ENCODE assay signal across 8 cellular contexts in the genomic region with DNA sequence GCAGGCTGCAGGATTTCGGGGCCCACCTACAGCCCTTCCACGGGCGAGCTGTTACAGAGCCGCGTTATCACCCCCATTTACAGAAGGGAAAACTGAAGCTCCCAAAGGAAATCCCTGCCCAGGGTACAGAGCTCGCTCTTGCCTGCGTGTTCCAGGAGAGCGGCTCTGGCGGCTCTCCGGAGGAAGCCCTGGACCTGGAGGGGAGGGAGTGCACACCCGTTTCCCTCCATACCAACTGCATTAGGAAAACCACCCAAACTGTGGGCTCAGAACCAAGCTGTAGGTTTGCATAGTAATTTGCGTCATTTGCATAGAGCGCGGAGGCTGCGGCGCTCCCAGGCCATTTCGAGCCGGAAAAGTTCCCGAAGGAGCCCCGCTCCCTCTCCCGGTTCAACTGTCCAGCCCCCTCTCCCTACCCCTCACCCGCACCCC.
A peak's percentile ranks its signal among the peaks of the same experiment; 100 is the strongest.
DNase-seq lines count a peak whose midpoint lies in the region; ATAC-seq and TF ChIP-seq lines count a peak whose summit lies in the region.

No MANE protein-coding gene starts in this region.

- POLR2A ChIA-PET in RWPE1 (lab: Yijun Ruan, JAX; ENCODE audit: low non-redundant PET), result interaction anchor here (0.6 to 0.8 kb wide), 4 partner anchors 26 to 397 kb away, joined by 3 to 4 read pairs (median 3); no protein-coding TSS in a partner anchor

- H3K27me3 ChIP-seq in effector memory CD4-positive, alpha-beta T cell (replicated peaks; ENCODE audit: control insufficient read depth, insufficient read depth, low read length, poor library complexity, severe bottlenecking), result no peaks in the 10 kb centered on the region
- H3K27me3 ChIP-seq in mucosa of stomach (ENCODE audit: control insufficient read depth, insufficient read depth, low read length), result no peaks in the 10 kb centered on the region

- peak overlapping the region; percentile 85 for H3K27ac ChIP-seq in RWPE1
- peak overlapping the region; percentile 71 for H3K27ac ChIP-seq in effector memory CD4-positive, alpha-beta T cell (ENCODE audit: insufficient read depth, low read length, poor library complexity, severe bottlenecking)

- no peaks in the 10 kb centered on the region for H3K36me3 ChIP-seq in effector memory CD4-positive, alpha-beta T cell (ENCODE audit: control insufficient read depth, insufficient read depth, low read length)
- no peaks in the 10 kb centered on the region for H3K36me3 ChIP-seq in mucosa of stomach (ENCODE audit: control insufficient read depth, insufficient read depth, low read length)

- H3K9me3 Mint-ChIP-seq in activated naive CD4-positive, alpha-beta T cell treated with anti-CD3 and anti-CD28 coated beads, Interleukin-2, amount 10 ng/mL, durations not matched to agents 7 days and 5 days, result no peaks in the 10 kb centered on the region

- peaks cover 13% of the 10 kb centered on the region for H3K4me1 Mint-ChIP-seq in activated naive CD4-positive, alpha-beta T cell treated with anti-CD3 and anti-CD28 coated beads, Interleukin-2, amount 10 ng/mL, durations not matched to agents 7 days and 5 days

- H3K9ac ChIP-seq in mucosa of stomach (ENCODE audit: low read length), result peak overlapping the region; percentile 80

- peaks cover 4% of the 10 kb centered on the region for H3K4me1 ChIP-seq in effector memory CD4-positive, alpha-beta T cell (ENCODE audit: control insufficient read depth, insufficient read depth, low read length, poor library complexity, severe bottlenecking)
- peaks cover 19% of the 10 kb centered on the region for H3K4me1 ChIP-seq in mucosa of stomach (ENCODE audit: control insufficient read depth, insufficient read depth, low read length)

- H3K36me3 Mint-ChIP-seq in activated naive CD4-positive, alpha-beta T cell treated with anti-CD3 and anti-CD28 coated beads, Interleukin-2, amount 10 ng/mL, durations not matched to agents 7 days and 5 days, result no peaks in the 10 kb centered on the region

- ATAC-seq in HG03064 (IDR thresholded peaks at IDR 0.05; ENCODE audit: low read depth, unreplicated experiment), result peak; percentile 17

- peaks cover 52% of the 10 kb centered on the region for H3K27me3 Mint-ChIP-seq in activated naive CD4-positive, alpha-beta T cell treated with anti-CD3 and anti-CD28 coated beads, Interleukin-2, amount 10 ng/mL, durations not matched to agents 7 days and 5 days

- TF ChIP-seq CTCF in RWPE1 (conservative IDR thresholded peaks at IDR 0.05; ENCODE audit: low read depth), result no peak

- no peaks in the 10 kb centered on the region for H3K9me3 ChIP-seq in effector memory CD4-positive, alpha-beta T cell (ENCODE audit: control insufficient read depth, low read length)
- H3K9me3 ChIP-seq in mucosa of stomach (ENCODE audit: control insufficient read depth, low read length), result no peaks in the 10 kb centered on the region

- peak overlapping the region; percentile 57 for H3K4me3 ChIP-seq in effector memory CD4-positive, alpha-beta T cell (ENCODE audit: insufficient read depth, low read depth, low read length, poor library complexity, severe bottlenecking)
- H3K4me3 ChIP-seq in mucosa of stomach (ENCODE audit: low read length), result peak overlapping the region; percentile 59

- CTCF ChIA-PET in activated naive CD4-positive, alpha-beta T cell treated with anti-CD3 and anti-CD28 coated beads, Interleukin-2, amount 10 ng/mL, durations not matched to agents 7 days and 5 days (lab: Charles Lee), result interaction anchor here (0.5 to 4.6 kb wide), 37 partner anchors 9 to 274 kb away, joined by 3 to 48 read pairs (median 4); a partner anchor contains a TSS
- CTCF ChIA-PET in RWPE1 (lab: Yijun Ruan, JAX), result interaction anchor here (0.6 to 2.4 kb wide), 17 partner anchors 9 to 797 kb away, joined by 3 to 24 read pairs (median 5); a partner anchor contains a TSS

- peak overlapping the region; percentile 75 for H3K27ac Mint-ChIP-seq in activated naive CD4-positive, alpha-beta T cell treated with anti-CD3 and anti-CD28 coated beads, Interleukin-2, amount 10 ng/mL, durations not matched to agents 7 days and 5 days

- no peak for DNase-seq in activated naive CD4-positive, alpha-beta T cell treated with anti-CD3 and anti-CD28 coated beads, Interleukin-2, amount 10 ng/mL, durations not matched to agents 7 days and 5 days
- DNase-seq in activated naive CD4-positive, alpha-beta T cell treated with anti-CD3 and anti-CD28 coated beads, Interleukin-2, amount 50 U/mL, for 16 hours, result no peak
- DNase-seq in RWPE1 (ENCODE audit: low spot score), result peak; percentile 51
- no peak for DNase-seq in effector memory CD4-positive, alpha-beta T cell
- no peak for DNase-seq in NCI-H2107 treated with DMSO at 0.1 percent for 48 hours (lab: John Stamatoyannopoulos, UW; ENCODE audit: unreplicated experiment)
- no peak for DNase-seq in stimulated activated CD4-positive, alpha-beta T cell treated with anti-CD3 and anti-CD28 coated beads, Interleukin-12 subunit alpha, Interleukin-12 subunit beta, amount 100 ng/mL, for 4 hours

- peak overlapping the region; percentile 83 for H3K4me3 Mint-ChIP-seq in activated naive CD4-positive, alpha-beta T cell treated with anti-CD3 and anti-CD28 coated beads, Interleukin-2, amount 10 ng/mL, durations not matched to agents 7 days and 5 days
